ENCODE assay signal across 1 cellular context in the genomic region with DNA sequence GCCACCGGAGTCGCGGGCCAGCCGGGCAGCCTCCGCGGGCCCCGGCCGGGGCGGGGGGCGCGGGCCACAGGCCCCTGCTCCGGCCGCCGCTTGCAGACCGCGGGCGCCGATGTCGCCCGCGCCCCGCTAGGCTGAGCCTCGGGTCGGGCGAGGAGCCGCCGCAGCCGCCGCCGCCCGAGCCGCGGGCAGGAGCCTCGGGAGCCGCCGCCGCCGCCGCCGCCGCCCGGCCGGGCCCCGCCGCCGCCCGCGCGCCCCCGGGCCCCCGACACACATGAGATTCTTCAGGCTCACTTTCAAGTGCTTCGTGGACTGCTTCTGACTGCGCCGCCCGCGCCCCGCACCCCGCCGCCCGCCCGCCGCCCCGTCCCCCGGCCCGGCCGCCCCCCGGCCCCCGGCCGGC.
TF ChIP-seq lines count a peak whose summit lies in the region.

No MANE protein-coding gene starts in this region.

TF ChIP-seq in HEK293, 187 proteins besides CTCF, POLR2A, EP300 and RAD21 (continued from another document):
- TF ChIP-seq, protein P1, sequence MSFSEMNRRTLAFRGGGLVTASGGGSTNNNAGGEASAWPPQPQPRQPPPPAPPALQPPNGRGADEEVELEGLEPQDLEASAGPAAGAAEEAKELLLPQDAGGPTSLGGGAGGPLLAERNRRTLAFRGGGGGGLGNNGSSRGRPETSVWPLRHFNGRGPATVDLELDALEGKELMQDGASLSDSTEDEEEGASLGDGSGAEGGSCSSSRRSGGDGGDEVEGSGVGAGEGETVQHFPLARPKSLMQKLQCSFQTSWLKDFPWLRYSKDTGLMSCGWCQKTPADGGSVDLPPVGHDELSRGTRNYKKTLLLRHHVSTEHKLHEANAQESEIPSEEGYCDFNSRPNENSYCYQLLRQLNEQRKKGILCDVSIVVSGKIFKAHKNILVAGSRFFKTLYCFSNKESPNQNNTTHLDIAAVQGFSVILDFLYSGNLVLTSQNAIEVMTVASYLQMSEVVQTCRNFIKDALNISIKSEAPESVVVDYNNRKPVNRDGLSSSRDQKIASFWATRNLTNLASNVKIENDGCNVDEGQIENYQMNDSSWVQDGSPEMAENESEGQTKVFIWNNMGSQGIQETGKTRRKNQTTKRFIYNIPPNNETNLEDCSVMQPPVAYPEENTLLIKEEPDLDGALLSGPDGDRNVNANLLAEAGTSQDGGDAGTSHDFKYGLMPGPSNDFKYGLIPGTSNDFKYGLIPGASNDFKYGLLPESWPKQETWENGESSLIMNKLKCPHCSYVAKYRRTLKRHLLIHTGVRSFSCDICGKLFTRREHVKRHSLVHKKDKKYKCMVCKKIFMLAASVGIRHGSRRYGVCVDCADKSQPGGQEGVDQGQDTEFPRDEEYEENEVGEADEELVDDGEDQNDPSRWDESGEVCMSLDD (tag by site-specific recombination; IDR thresholded peaks at IDR 0.05), result no peak
- TF ChIP-seq, protein P2, sequence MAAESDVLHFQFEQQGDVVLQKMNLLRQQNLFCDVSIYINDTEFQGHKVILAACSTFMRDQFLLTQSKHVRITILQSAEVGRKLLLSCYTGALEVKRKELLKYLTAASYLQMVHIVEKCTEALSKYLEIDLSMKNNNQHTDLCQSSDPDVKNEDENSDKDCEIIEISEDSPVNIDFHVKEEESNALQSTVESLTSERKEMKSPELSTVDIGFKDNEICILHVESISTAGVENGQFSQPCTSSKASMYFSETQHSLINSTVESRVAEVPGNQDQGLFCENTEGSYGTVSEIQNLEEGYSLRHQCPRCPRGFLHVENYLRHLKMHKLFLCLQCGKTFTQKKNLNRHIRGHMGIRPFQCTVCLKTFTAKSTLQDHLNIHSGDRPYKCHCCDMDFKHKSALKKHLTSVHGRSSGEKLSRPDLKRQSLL (tag by site-specific recombination; IDR thresholded peaks at IDR 0.05), result no peak
- no peak for TF ChIP-seq ZNF133 (tag by site-specific recombination; IDR thresholded peaks at IDR 0.05)
- TF ChIP-seq BCL11A (tag by site-specific recombination; IDR thresholded peaks at IDR 0.05; ENCODE audit: low read depth), result no peak
- no peak for TF ChIP-seq ZBTB7A (tag by site-specific recombination; IDR thresholded peaks at IDR 0.05; ENCODE audit: low read depth)
- no peak for TF ChIP-seq ZNF548 (tag by site-specific recombination; IDR thresholded peaks at IDR 0.05)
- no peak for TF ChIP-seq ZNF658 (tag by site-specific recombination; IDR thresholded peaks at IDR 0.05)
- TF ChIP-seq, protein P3, sequence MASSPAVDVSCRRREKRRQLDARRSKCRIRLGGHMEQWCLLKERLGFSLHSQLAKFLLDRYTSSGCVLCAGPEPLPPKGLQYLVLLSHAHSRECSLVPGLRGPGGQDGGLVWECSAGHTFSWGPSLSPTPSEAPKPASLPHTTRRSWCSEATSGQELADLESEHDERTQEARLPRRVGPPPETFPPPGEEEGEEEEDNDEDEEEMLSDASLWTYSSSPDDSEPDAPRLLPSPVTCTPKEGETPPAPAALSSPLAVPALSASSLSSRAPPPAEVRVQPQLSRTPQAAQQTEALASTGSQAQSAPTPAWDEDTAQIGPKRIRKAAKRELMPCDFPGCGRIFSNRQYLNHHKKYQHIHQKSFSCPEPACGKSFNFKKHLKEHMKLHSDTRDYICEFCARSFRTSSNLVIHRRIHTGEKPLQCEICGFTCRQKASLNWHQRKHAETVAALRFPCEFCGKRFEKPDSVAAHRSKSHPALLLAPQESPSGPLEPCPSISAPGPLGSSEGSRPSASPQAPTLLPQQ (tag by site-specific recombination; IDR thresholded peaks at IDR 0.05), result no peak
- no peak for TF ChIP-seq ZBTB8A (tag by site-specific recombination; IDR thresholded peaks at IDR 0.05)
- TF ChIP-seq ZNF510 (tag by site-specific recombination; IDR thresholded peaks at IDR 0.05; ENCODE audit: insufficient replicate concordance), result no peak
- TF ChIP-seq ZNF433 (tag by site-specific recombination; IDR thresholded peaks at IDR 0.05; ENCODE audit: low read depth), result no peak
- no peak for TF ChIP-seq ZXDB (tag by site-specific recombination; IDR thresholded peaks at IDR 0.05)
- TF ChIP-seq TRIM28 (IDR thresholded peaks at IDR 0.05; ENCODE audit: borderline replicate concordance, low read length), result no peak
- no peak for TF ChIP-seq ZNF501 (tag by site-specific recombination; IDR thresholded peaks at IDR 0.05)
- no peak for TF ChIP-seq YY1 (tag by site-specific recombination; IDR thresholded peaks at IDR 0.05)
